In the genomic region with DNA sequence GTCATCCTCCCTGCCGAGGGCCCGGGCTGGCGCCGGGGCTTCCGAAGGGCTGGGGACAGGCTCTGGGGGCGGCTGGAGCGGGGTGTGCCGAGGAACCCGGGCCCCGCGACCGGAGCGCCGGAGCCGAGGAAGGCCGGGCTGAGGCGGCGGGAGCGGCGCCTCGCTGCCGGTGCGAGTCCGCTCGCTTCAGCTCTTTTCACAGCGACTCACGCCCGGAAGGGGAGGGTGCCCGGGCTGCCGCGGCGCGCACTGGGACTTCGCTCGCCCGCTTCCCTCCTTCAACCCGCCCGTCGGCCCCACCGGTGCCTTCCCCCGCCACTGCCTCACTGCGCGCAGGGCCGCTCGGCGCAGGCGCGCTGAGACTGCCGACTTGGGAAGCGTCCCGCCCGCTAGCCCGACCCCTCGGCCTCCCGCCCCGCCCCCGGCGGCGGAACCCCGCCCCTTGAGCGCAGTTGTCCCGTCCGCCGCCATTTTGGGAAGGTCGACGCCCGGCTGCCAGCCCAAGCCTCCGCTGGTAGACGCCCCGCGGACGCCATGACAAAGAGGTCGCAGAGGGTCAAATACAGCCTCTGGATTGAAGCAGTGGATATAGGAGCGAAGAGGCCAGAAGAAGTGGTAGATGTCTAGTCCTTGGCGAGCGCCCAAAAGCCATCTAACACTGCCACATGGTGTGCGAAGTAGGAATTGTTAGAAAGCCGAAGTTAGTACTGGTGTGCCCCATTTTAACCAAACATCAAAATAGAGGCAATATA, we compare ENCODE assay signal across 8 cellular contexts. TPM values are rescaled to one million over a fixed set of nuclear protein-coding genes. Genes with fewer than 3 reads are reported as not detected.
DNase-seq lines count a peak whose midpoint lies in the region; ATAC-seq and TF ChIP-seq lines count a peak whose summit lies in the region.

A gene with protein sequence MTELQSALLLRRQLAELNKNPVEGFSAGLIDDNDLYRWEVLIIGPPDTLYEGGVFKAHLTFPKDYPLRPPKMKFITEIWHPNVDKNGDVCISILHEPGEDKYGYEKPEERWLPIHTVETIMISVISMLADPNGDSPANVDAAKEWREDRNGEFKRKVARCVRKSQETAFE (minus strand): TSS at position 364 of the 752 bp plus-strand sequence. CDS start 359 bp downstream, at position 5.

- POLR2A ChIA-PET in AG04450 (lab: Yijun Ruan, JAX), result interaction anchor here (1.5 kb wide), 1 partner anchor 136 kb away, joined by 3 read pairs; no protein-coding TSS in a partner anchor

- H3K79me2 ChIP-seq in mammary epithelial cell (ENCODE audit: insufficient read depth, low read length), result peaks cover 49% of the 10 kb centered on the region

- TF ChIP-seq CTCF in AG04450 (IDR thresholded peaks at IDR 0.05; ENCODE audit: low read depth, low read length) (peak; percentile 28; the same call in 1 of the 2 replicates), WERI-Rb-1 (IDR thresholded peaks at IDR 0.05; ENCODE audit: low read depth, low read length) (peak; percentile 53; the same call in 1 of the 2 replicates), mammary epithelial cell (conservative IDR thresholded peaks at IDR 0.05 in 1 of 2, IDR thresholded peaks at IDR 0.05 in 1 of 2; ENCODE audit: extremely low read depth in 1 of 2, insufficient read depth in 1 of 2, low read depth in 1 of 2, low read length in 2 of 2) (peak; percentile 25 to 33)

- H3K4me1 ChIP-seq in mammary epithelial cell (ENCODE audit: insufficient read depth, low read length), result peaks cover 4% of the 10 kb centered on the region

- peak; percentile 54 for ATAC-seq in GM18870 (IDR thresholded peaks at IDR 0.05; ENCODE audit: unreplicated experiment)
- ATAC-seq in HG03139 (IDR thresholded peaks at IDR 0.05; ENCODE audit: unreplicated experiment), result peak; percentile 64

- no peaks in the 10 kb centered on the region for H4K20me1 ChIP-seq in mammary epithelial cell (ENCODE audit: insufficient read depth, low read length)

- in situ Hi-C loops in mammary epithelial cell (cut with MboI; ENCODE audit: low sequenced_read_pairs in 2 of 2), result no loop called here

- H3K36me3 ChIP-seq in WERI-Rb-1 (peaks cover 15% of the 10 kb centered on the region), mammary epithelial cell (ENCODE audit: insufficient read depth, low read length) (no peaks in the 10 kb centered on the region)

- H3K4me2 ChIP-seq in mammary epithelial cell (ENCODE audit: insufficient read depth, low read depth, low read length), result peak within 1 kb of the TSS; percentile 79

- BruUV-seq in mammary epithelial cell (replicated peaks; lab: Mats Ljungman, UMichigan), result TSS peak; percentile 48

- dilution Hi-C loops in mammary epithelial cell (cut with HindIII; ENCODE audit: low sequenced_read_pairs), result no loop called here

- peak within 1 kb of the TSS; percentile 91 for H3K9ac ChIP-seq in mammary epithelial cell (ENCODE audit: insufficient read depth, low read length)

- intact Hi-C loops in mammary epithelial cell (cut with micrococcal nuclease), result loop anchor here (1.0 to 2.0 kb wide), 4 partner anchors 22 to 151 kb away; no protein-coding TSS in a partner anchor

- H2AFZ ChIP-seq in mammary epithelial cell (ENCODE audit: low read depth, low read length), result peak within 1 kb of the TSS; percentile 91

- no peaks in the 10 kb centered on the region; the same call in 1 of the 2 replicates for H3K9me3 ChIP-seq in AG04450 (ENCODE audit: control insufficient read depth, insufficient read depth, low read length)
- no peaks in the 10 kb centered on the region for H3K9me3 ChIP-seq in WERI-Rb-1 (ENCODE audit: severe bottlenecking)
- H3K9me3 ChIP-seq in mammary epithelial cell (replicated peaks; ENCODE audit: insufficient read depth, low read length), result no peaks in the 10 kb centered on the region

- no peaks in the 10 kb centered on the region for H3K27me3 ChIP-seq in AG04450 (ENCODE audit: control insufficient read depth, insufficient read depth, low read length)
- H3K27me3 ChIP-seq in WERI-Rb-1 (ENCODE audit: insufficient read depth, low read depth, severe bottlenecking), result no peaks in the 10 kb centered on the region
- no peaks in the 10 kb centered on the region for H3K27me3 ChIP-seq in mammary epithelial cell (ENCODE audit: insufficient read depth, low read length)

- CTCF ChIA-PET in AG04450 (lab: Charles Lee) (interaction anchor here (1.8 kb wide), 1 partner anchor 151 kb away, joined by 4 read pairs; no protein-coding TSS in a partner anchor), mammary epithelial cell (lab: Charles Lee; ENCODE audit: low non-redundant PET) (interaction anchor here (0.6 kb wide), 1 partner anchor 166 kb away, joined by 3 read pairs; no protein-coding TSS in a partner anchor)

- DNase-seq in AG04450 (ENCODE audit: low read depth, low spot score) (peak; percentile 90), NCI-H2227 (lab: John Stamatoyannopoulos, UW; ENCODE audit: unreplicated experiment) (peak; percentile 97), WERI-Rb-1 (peak; percentile 98), mammary epithelial cell (peak; percentile 97), iPS-NIHi11 (ENCODE audit: low spot score) (peak; percentile 95), smooth muscle cell of the brain vasculature (ENCODE audit: low read depth, low spot score) (peak; percentile 95)

- H3K4me3 ChIP-seq in AG04450 (ENCODE audit: low read depth, low read length) (peak within 1 kb of the TSS; percentile 74), WERI-Rb-1 (ENCODE audit: low read depth, low read length) (peak within 1 kb of the TSS; percentile 77), mammary epithelial cell (replicated peaks in 1 of 3; ENCODE audit: insufficient read depth in 1 of 3, low read depth in 2 of 3, low read length in 3 of 3) (peak within 1 kb of the TSS; percentile 82 to 87 (median 84))

- 4% methylated on average over 14 of the region's 78 CpGs for WGBS in mammary epithelial cell (ENCODE audit: low coverage, missing lambda C conversion rate)

- H3K27ac ChIP-seq in AG04450 (ENCODE audit: low read depth, low read length), result peak within 1 kb of the TSS; percentile 43
- H3K27ac ChIP-seq in WERI-Rb-1, result peak within 1 kb of the TSS; percentile 94
- peak within 1 kb of the TSS; percentile 70 for H3K27ac ChIP-seq in mammary epithelial cell (ENCODE audit: insufficient read depth, low read depth, low read length)

RNA-seq across cellular contexts. Expression of the gene that starts here (rescaled TPM):
- polyA plus RNA-seq in AG04450 (2011; rRNA removed) (38.7 and 51.5 TPM in 2 replicates), mammary epithelial cell (38.7 TPM)
- polyA minus RNA-seq in AG04450 (2011; rRNA and poly(A)+ RNA removed), result 19.8 and 32.1 TPM in 2 replicates
- 10 to 100 TPM; 60.8 to 93.0 TPM for total RNA-seq in mammary epithelial cell
- 34.4 TPM for polyA minus RNA-seq in mammary epithelial cell

Comparison
In these comparisons a context has a peak if more than half of its experiments do, and no peak if none do; other contexts are left out.
1. Peak in every context shown above with its lines: DNase-seq, ATAC-seq, H3K4me3 ChIP-seq and H3K27ac ChIP-seq.
2. H3K27ac ChIP-seq: peak in every context shown above with its lines; median percentile 94 in WERI-Rb-1; 70 in mammary epithelial cell; 43 in AG04450.